Comparison of ENCODE assay signal across 12 cellular contexts in the genomic region with DNA sequence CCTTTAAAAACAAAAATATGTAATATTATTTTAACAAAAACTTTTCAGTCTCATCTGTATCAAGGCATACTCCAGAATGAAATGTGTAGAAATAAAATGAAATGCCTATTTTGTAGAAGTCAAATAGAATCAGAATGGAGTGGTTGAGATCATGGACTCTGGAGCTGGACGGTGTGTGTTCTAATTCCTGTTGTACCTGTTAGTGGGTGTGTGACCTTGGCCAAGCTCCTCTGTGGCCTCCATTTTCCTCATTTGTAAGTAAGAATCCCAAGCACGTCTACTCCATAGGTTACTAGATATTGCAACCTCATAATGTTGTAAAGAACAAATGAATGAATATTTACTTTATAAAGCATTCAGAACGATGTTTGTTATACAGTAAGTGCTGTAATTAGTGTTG.
A peak's percentile ranks its signal among the peaks of the same experiment; 100 is the strongest.
DNase-seq lines count a peak whose midpoint lies in the region; ATAC-seq and TF ChIP-seq lines count a peak whose summit lies in the region.
"Had no signal": no experiment of that assay in that cellular context is flagged by ENCODE, and none has a peak within 500 bp of the region (broad histone marks: within the 10 kb centered on the region; RNA-seq: fewer than 3 reads in every experiment).

No MANE protein-coding gene starts in this region.

- TF ChIP-seq POLR2A in HCT116 (IDR thresholded peaks at IDR 0.05; ENCODE audit: borderline replicate concordance, extremely low read depth, insufficient read depth, insufficient read length): no peak

- intact Hi-C loops in HCT116 (cut with micrococcal nuclease) (no loop called here), PC-9 (cut with micrococcal nuclease; ENCODE audit: unreplicated experiment) (loop anchor here (2.0 to 10.0 kb wide), 2 partner anchors 142 to 796 kb away; no protein-coding TSS in a partner anchor), left colon (cut with DNase I, micrococcal nuclease) (loop anchor here in 1 of 2 donors (10.0 kb wide), 1 partner anchor 216 kb away; no protein-coding TSS in a partner anchor)

- H3F3A ChIP-seq in PC-9 (ENCODE audit: insufficient read depth, low read depth): no peaks in the 10 kb centered on the region

- TF ChIP-seq RAD21 in HCT116 (IDR thresholded peaks at IDR 0.05; ENCODE audit: low read depth): no peak

- POLR2A ChIA-PET in HCT116 (lab: Charles Lee) (interaction anchor here (1.0 to 1.8 kb wide), 2 partner anchors 213 to 218 kb away, joined by 4 to 7 read pairs; no protein-coding TSS in a partner anchor), PC-9 (lab: Charles Lee; ENCODE audit: unreplicated experiment) (interaction anchor here (0.7 kb wide), 1 partner anchor 554 kb away, joined by 4 read pairs; no protein-coding TSS in a partner anchor)

- no peak overlapping the region for H3K27ac ChIP-seq in HCT116 (ENCODE audit: low read depth, low read length)
- no peak overlapping the region for H3K27ac ChIP-seq in PC-9

- peak overlapping the region; percentile 95 for H2AFZ ChIP-seq in HCT116 (ENCODE audit: low read depth, low read length, poor library complexity, severe bottlenecking)
- H2AFZ ChIP-seq in PC-9: 0 out of 2 replicates have a peak overlapping the region, but pooled peaks have one; percentile 13

- no peaks in the 10 kb centered on the region for H3K4me1 ChIP-seq in HCT116 (ENCODE audit: control insufficient read depth in 1 of 2, insufficient read depth in 2 of 2, low read length in 2 of 2)
- no peaks in the 10 kb centered on the region for H3K4me1 ChIP-seq in PC-9 (replicated peaks; ENCODE audit: insufficient read depth)

- DNase-seq in NCI-H345 (lab: John Stamatoyannopoulos, UW) (peak; percentile 12), NCI-H345 treated with DMSO at 0.1 percent for 48 hours (lab: John Stamatoyannopoulos, UW; ENCODE audit: unreplicated experiment) (no peak), HCT116 (ENCODE audit: low read depth, low spot score) (no peak), PC-9 (no peak), left colon (no peak)
- no peak for DNase-seq in activated T-cell treated with anti-CD3 and anti-CD28 coated beads, Interleukin-2, amount 50 U/mL, for 24 hours
- DNase-seq: CD4-positive, alpha-beta memory T cell; NCI-H187 treated with DMSO at 0.1 percent for 48 hours; T-helper 17 cell had no signal

- H3K79me2 ChIP-seq in HCT116 (ENCODE audit: insufficient read depth, low read length) (no peaks in the 10 kb centered on the region), PC-9 (ENCODE audit: low read depth) (no peaks in the 10 kb centered on the region)

- no peaks in the 10 kb centered on the region for H3K9me3 Mint-ChIP-seq in activated T-cell treated with anti-CD3 and anti-CD28 coated beads, Interleukin-2, amount 50 U/mL, for 24 hours

- no peak overlapping the region for H3K9ac ChIP-seq in HCT116 (ENCODE audit: low read length)

- H3K9me2 ChIP-seq in HCT116 (ENCODE audit: insufficient read depth): no peaks in the 10 kb centered on the region
- no peaks in the 10 kb centered on the region for H3K9me2 ChIP-seq in PC-9 (ENCODE audit: insufficient read depth)

- H3K4me2 ChIP-seq in HCT116 (ENCODE audit: low read length): no peak overlapping the region
- no peak overlapping the region for H3K4me2 ChIP-seq in PC-9

- H3K27me3 ChIP-seq in HCT116 (ENCODE audit: insufficient read depth, low read length) (no peaks in the 10 kb centered on the region), PC-9 (ENCODE audit: insufficient read depth, low read depth) (no peaks in the 10 kb centered on the region)
- H3K27me3 ChIP-seq: BE2C had no signal

- RAD21 ChIA-PET in HCT116 (lab: Charles Lee; ENCODE audit: low non-redundant PET in 1 of 2, low total read pairs in 2 of 2, uncharacterized antibody in 2 of 2, unreplicated experiment in 2 of 2): interaction anchor here (1.0 to 1.4 kb wide), 2 partner anchors 214 to 218 kb away, joined by 7 to 8 read pairs; no protein-coding TSS in a partner anchor

- no peaks in the 10 kb centered on the region for H3K9me3 ChIP-seq in HCT116 (ENCODE audit: control insufficient read depth in 1 of 2, insufficient read depth in 1 of 2, low read depth in 1 of 2, low read length in 2 of 2)
- H3K9me3 ChIP-seq in PC-9 (ENCODE audit: insufficient read depth, low read depth): no peaks in the 10 kb centered on the region

- H4K20me1 ChIP-seq in HCT116 (ENCODE audit: insufficient read depth) (no peaks in the 10 kb centered on the region), PC-9 (ENCODE audit: insufficient read depth) (no peaks in the 10 kb centered on the region)

- ATAC-seq in HCT116 (no peak), left colon (peak; percentile 67), GM18909 (IDR thresholded peaks at IDR 0.05; ENCODE audit: poor library complexity, unreplicated experiment) (no peak), HG02798 (IDR thresholded peaks at IDR 0.05; ENCODE audit: poor library complexity, unreplicated experiment) (no peak)
- ATAC-seq: T-helper 17 cell had no signal

- no peaks in the 10 kb centered on the region for H3K27me3 Mint-ChIP-seq in activated T-cell treated with anti-CD3 and anti-CD28 coated beads, Interleukin-2, amount 50 U/mL, for 24 hours
- H3K27me3 Mint-ChIP-seq: CD4-positive, alpha-beta memory T cell; T-helper 17 cell had no signal

- TF ChIP-seq CTCF in HCT116 (IDR thresholded peaks at IDR 0.05 in 2 of 3, conservative IDR thresholded peaks at IDR 0.05 in 1 of 3; ENCODE audit: borderline replicate concordance in 1 of 3, insufficient read depth in 1 of 3, low read depth in 2 of 3, low read length in 2 of 3) (no peak), PC-9 (conservative IDR thresholded peaks at IDR 0.05) (no peak)

- no peak overlapping the region for H3K4me3 ChIP-seq in HCT116 (replicated peaks in 1 of 2; ENCODE audit: low read depth in 1 of 2, low read length in 2 of 2)
- no peak overlapping the region for H3K4me3 ChIP-seq in PC-9

- H3K36me3 ChIP-seq in HCT116 (ENCODE audit: control insufficient read depth in 1 of 2, insufficient read depth in 2 of 2, low read length in 2 of 2) (no peaks in the 10 kb centered on the region), PC-9 (ENCODE audit: low read depth) (no peaks in the 10 kb centered on the region)

- no peak overlapping the region for H3K4me3 Mint-ChIP-seq in activated T-cell treated with anti-CD3 and anti-CD28 coated beads, Interleukin-2, amount 50 U/mL, for 24 hours
- H3K4me3 Mint-ChIP-seq: CD4-positive, alpha-beta memory T cell; T-helper 17 cell had no signal

- H3K27ac Mint-ChIP-seq in activated T-cell treated with anti-CD3 and anti-CD28 coated beads, Interleukin-2, amount 50 U/mL, for 24 hours: no peak overlapping the region
- H3K27ac Mint-ChIP-seq: CD4-positive, alpha-beta memory T cell; T-helper 17 cell had no signal

- CTCF ChIA-PET in HCT116 (lab: Charles Lee): interaction anchor here (1.2 to 6.2 kb wide), 11 partner anchors 13 to 864 kb away, joined by 3 to 93 read pairs (median 5); no protein-coding TSS in a partner anchor
- CTCF ChIA-PET in PC-9 (lab: Charles Lee): interaction anchor here (0.6 to 3.0 kb wide), 8 partner anchors 56 to 1096 kb away, joined by 3 to 31 read pairs (median 6); no protein-coding TSS in a partner anchor

- BruUV-seq in HCT116 (replicated peaks; lab: Mats Ljungman, UMichigan) (no TSS peak), PC-9 (replicated peaks; lab: Mats Ljungman, UMichigan) (no TSS peak)

- no peaks in the 10 kb centered on the region for H3K36me3 Mint-ChIP-seq in activated T-cell treated with anti-CD3 and anti-CD28 coated beads, Interleukin-2, amount 50 U/mL, for 24 hours (ENCODE audit: low read depth)
- H3K36me3 Mint-ChIP-seq: CD4-positive, alpha-beta memory T cell had no signal

- no peaks in the 10 kb centered on the region for H3K4me1 Mint-ChIP-seq in activated T-cell treated with anti-CD3 and anti-CD28 coated beads, Interleukin-2, amount 50 U/mL, for 24 hours (ENCODE audit: low read depth)
- H3K4me1 Mint-ChIP-seq: CD4-positive, alpha-beta memory T cell; T-helper 17 cell had no signal

TF ChIP-seq in HCT116, 20 proteins besides CTCF, POLR2A, EP300 and RAD21:
- no peak for TF ChIP-seq FOSL1 (IDR thresholded peaks at IDR 0.05; ENCODE audit: low read depth)
- no peak for TF ChIP-seq SP1 (IDR thresholded peaks at IDR 0.05; ENCODE audit: low read depth)
- TF ChIP-seq, protein P1, sequence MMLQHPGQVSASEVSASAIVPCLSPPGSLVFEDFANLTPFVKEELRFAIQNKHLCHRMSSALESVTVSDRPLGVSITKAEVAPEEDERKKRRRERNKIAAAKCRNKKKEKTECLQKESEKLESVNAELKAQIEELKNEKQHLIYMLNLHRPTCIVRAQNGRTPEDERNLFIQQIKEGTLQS (IDR thresholded peaks at IDR 0.05): no peak
- no peak for TF ChIP-seq CEBPB (IDR thresholded peaks at IDR 0.05; ENCODE audit: low read depth)
- TF ChIP-seq, protein P2, sequence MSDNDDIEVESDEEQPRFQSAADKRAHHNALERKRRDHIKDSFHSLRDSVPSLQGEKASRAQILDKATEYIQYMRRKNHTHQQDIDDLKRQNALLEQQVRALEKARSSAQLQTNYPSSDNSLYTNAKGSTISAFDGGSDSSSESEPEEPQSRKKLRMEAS (IDR thresholded peaks at IDR 0.05): no peak
- TF ChIP-seq, protein P3, sequence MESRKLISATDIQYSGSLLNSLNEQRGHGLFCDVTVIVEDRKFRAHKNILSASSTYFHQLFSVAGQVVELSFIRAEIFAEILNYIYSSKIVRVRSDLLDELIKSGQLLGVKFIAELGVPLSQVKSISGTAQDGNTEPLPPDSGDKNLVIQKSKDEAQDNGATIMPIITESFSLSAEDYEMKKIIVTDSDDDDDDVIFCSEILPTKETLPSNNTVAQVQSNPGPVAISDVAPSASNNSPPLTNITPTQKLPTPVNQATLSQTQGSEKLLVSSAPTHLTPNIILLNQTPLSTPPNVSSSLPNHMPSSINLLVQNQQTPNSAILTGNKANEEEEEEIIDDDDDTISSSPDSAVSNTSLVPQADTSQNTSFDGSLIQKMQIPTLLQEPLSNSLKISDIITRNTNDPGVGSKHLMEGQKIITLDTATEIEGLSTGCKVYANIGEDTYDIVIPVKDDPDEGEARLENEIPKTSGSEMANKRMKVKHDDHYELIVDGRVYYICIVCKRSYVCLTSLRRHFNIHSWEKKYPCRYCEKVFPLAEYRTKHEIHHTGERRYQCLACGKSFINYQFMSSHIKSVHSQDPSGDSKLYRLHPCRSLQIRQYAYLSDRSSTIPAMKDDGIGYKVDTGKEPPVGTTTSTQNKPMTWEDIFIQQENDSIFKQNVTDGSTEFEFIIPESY (IDR thresholded peaks at IDR 0.05; ENCODE audit: extremely low read depth, insufficient replicate concordance, low read length): no peak
- no peak for TF ChIP-seq EGR1 (IDR thresholded peaks at IDR 0.05; ENCODE audit: low read depth)
- TF ChIP-seq POLR2AphosphoS5 (IDR thresholded peaks at IDR 0.05; ENCODE audit: low read depth, low read length): no peak
- TF ChIP-seq ZFX (IDR thresholded peaks at IDR 0.05): no peak
- TF ChIP-seq EZH2phosphoT487 (IDR thresholded peaks at IDR 0.05; ENCODE audit: borderline replicate concordance): no peak
- no peak for TF ChIP-seq ELF1 (IDR thresholded peaks at IDR 0.05; ENCODE audit: borderline replicate concordance, low read depth)
- no peak for TF ChIP-seq EZH2 (IDR thresholded peaks at IDR 0.05)
